Comparison of ENCODE assay signal across 1 cellular context in the genomic region with DNA sequence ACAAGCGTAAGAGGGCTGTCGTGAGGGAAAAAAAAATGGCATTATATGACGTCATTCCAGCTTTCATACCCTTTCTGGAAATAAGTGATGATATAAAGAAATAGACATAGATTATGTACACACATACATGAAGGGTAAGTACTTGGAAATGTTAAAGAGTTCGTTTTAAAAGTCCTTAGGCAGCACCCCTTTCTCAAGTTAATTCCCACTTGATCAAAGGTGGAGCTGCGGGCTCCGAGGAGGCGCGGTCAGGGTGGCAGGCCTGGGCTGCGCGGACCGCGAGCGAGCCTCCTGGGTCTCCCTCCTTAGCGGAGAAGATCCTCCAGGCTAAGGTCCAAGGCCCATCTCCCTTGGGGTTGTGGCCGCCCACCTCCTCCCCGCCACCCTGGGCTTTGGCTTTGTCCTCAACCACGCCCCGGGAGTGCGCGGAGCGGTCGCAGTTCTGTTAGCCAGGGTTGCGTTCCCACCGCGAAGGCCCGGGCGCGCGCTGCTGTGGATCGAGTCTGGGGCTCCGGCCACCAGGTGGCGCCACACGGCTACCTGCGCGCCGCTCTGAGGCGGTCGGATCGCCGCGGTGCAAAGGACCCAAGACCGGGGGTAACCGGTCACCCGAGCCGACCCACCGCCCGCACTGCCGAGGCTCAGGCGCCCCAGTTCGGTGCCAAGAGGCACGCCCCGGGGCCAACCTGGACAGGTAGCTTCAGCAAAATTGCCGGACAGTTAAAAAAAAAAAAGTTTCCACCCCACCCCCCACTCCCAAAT.
TF ChIP-seq lines count a peak whose summit lies in the region.

No MANE protein-coding gene starts in this region.

TF ChIP-seq in HepG2, 621 proteins besides CTCF, POLR2A, EP300 and RAD21 (continued from another document and continues in another):
- TF ChIP-seq, protein P1, sequence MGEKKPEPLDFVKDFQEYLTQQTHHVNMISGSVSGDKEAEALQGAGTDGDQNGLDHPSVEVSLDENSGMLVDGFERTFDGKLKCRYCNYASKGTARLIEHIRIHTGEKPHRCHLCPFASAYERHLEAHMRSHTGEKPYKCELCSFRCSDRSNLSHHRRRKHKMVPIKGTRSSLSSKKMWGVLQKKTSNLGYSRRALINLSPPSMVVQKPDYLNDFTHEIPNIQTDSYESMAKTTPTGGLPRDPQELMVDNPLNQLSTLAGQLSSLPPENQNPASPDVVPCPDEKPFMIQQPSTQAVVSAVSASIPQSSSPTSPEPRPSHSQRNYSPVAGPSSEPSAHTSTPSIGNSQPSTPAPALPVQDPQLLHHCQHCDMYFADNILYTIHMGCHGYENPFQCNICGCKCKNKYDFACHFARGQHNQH (CRISPR knock-in tag; IDR thresholded peaks at IDR 0.05), result peak; percentile 83
- TF ChIP-seq ZNF292 (CRISPR knock-in tag; IDR thresholded peaks at IDR 0.05; ENCODE audit: borderline replicate concordance, low read depth), result peak; percentile 65
- TF ChIP-seq, protein P2, sequence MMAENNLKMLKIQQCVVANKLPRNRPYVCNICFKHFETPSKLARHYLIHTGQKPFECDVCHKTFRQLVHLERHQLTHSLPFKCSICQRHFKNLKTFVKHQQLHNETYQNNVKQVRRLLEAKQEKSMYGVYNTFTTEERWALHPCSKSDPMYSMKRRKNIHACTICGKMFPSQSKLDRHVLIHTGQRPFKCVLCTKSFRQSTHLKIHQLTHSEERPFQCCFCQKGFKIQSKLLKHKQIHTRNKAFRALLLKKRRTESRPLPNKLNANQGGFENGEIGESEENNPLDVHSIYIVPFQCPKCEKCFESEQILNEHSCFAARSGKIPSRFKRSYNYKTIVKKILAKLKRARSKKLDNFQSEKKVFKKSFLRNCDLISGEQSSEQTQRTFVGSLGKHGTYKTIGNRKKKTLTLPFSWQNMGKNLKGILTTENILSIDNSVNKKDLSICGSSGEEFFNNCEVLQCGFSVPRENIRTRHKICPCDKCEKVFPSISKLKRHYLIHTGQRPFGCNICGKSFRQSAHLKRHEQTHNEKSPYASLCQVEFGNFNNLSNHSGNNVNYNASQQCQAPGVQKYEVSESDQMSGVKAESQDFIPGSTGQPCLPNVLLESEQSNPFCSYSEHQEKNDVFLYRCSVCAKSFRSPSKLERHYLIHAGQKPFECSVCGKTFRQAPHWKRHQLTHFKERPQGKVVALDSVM (CRISPR knock-in tag; IDR thresholded peaks at IDR 0.05), result peak; percentile 81
- TF ChIP-seq KDM5B (CRISPR knock-in tag; IDR thresholded peaks at IDR 0.05; ENCODE audit: borderline replicate concordance), result peak; percentile 96
- TF ChIP-seq ZFY (CRISPR knock-in tag; IDR thresholded peaks at IDR 0.05), result peak; percentile 76
- 0 out of 2 replicates have a peak, but pooled peaks have one; percentile 32 for TF ChIP-seq ZNF816 (CRISPR knock-in tag; IDR thresholded peaks at IDR 0.05; ENCODE audit: borderline replicate concordance)
- 0 out of 2 replicates have a peak, but pooled peaks have one; percentile 34 for TF ChIP-seq MZF1 (CRISPR knock-in tag; IDR thresholded peaks at IDR 0.05; ENCODE audit: borderline replicate concordance)
- peak; percentile 70; the same call in 1 of the 2 replicates for TF ChIP-seq ZNF543 (CRISPR knock-in tag; IDR thresholded peaks at IDR 0.05)
- TF ChIP-seq, protein P3, sequence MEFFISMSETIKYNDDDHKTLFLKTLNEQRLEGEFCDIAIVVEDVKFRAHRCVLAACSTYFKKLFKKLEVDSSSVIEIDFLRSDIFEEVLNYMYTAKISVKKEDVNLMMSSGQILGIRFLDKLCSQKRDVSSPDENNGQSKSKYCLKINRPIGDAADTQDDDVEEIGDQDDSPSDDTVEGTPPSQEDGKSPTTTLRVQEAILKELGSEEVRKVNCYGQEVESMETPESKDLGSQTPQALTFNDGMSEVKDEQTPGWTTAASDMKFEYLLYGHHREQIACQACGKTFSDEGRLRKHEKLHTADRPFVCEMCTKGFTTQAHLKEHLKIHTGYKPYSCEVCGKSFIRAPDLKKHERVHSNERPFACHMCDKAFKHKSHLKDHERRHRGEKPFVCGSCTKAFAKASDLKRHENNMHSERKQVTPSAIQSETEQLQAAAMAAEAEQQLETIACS (CRISPR knock-in tag; IDR thresholded peaks at IDR 0.05), result peak; percentile 85
- TF ChIP-seq, protein P4, sequence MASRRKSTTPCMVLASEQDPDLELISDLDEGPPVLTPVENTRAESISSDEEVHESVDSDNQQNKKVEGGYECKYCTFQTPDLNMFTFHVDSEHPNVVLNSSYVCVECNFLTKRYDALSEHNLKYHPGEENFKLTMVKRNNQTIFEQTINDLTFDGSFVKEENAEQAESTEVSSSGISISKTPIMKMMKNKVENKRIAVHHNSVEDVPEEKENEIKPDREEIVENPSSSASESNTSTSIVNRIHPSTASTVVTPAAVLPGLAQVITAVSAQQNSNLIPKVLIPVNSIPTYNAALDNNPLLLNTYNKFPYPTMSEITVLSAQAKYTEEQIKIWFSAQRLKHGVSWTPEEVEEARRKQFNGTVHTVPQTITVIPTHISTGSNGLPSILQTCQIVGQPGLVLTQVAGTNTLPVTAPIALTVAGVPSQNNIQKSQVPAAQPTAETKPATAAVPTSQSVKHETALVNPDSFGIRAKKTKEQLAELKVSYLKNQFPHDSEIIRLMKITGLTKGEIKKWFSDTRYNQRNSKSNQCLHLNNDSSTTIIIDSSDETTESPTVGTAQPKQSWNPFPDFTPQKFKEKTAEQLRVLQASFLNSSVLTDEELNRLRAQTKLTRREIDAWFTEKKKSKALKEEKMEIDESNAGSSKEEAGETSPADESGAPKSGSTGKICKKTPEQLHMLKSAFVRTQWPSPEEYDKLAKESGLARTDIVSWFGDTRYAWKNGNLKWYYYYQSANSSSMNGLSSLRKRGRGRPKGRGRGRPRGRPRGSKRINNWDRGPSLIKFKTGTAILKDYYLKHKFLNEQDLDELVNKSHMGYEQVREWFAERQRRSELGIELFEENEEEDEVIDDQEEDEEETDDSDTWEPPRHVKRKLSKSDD (CRISPR knock-in tag; IDR thresholded peaks at IDR 0.05; ENCODE audit: low read depth), result peak; percentile 94
- TF ChIP-seq, protein P5, sequence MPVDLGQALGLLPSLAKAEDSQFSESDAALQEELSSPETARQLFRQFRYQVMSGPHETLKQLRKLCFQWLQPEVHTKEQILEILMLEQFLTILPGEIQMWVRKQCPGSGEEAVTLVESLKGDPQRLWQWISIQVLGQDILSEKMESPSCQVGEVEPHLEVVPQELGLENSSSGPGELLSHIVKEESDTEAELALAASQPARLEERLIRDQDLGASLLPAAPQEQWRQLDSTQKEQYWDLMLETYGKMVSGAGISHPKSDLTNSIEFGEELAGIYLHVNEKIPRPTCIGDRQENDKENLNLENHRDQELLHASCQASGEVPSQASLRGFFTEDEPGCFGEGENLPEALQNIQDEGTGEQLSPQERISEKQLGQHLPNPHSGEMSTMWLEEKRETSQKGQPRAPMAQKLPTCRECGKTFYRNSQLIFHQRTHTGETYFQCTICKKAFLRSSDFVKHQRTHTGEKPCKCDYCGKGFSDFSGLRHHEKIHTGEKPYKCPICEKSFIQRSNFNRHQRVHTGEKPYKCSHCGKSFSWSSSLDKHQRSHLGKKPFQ (CRISPR knock-in tag; IDR thresholded peaks at IDR 0.05; ENCODE audit: insufficient replicate concordance), result peak; percentile 18
- peak; percentile 65; the same call in 1 of the 2 replicates for TF ChIP-seq ZSCAN29 (CRISPR knock-in tag; conservative IDR thresholded peaks at IDR 0.05)
- peak; percentile 75; the same call in 1 of the 2 replicates for TF ChIP-seq ZNF782 (CRISPR knock-in tag; IDR thresholded peaks at IDR 0.05; ENCODE audit: borderline replicate concordance)
- 0 out of 2 replicates have a peak, but pooled peaks have one; percentile 75 for TF ChIP-seq SNAPC2 (CRISPR knock-in tag; IDR thresholded peaks at IDR 0.05)
- TF ChIP-seq EHMT2 (IDR thresholded peaks at IDR 0.05; ENCODE audit: borderline replicate concordance, low read depth, low read length), result no peak
- peak; percentile 75 for TF ChIP-seq IKZF4 (CRISPR knock-in tag; IDR thresholded peaks at IDR 0.05; ENCODE audit: borderline replicate concordance, low read depth, not compliant biosample characterization)
- TF ChIP-seq, protein P6, sequence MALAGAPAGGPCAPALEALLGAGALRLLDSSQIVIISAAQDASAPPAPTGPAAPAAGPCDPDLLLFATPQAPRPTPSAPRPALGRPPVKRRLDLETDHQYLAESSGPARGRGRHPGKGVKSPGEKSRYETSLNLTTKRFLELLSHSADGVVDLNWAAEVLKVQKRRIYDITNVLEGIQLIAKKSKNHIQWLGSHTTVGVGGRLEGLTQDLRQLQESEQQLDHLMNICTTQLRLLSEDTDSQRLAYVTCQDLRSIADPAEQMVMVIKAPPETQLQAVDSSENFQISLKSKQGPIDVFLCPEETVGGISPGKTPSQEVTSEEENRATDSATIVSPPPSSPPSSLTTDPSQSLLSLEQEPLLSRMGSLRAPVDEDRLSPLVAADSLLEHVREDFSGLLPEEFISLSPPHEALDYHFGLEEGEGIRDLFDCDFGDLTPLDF (CRISPR knock-in tag; IDR thresholded peaks at IDR 0.05), result peak; percentile 76
- TF ChIP-seq ZNF614 (CRISPR knock-in tag; IDR thresholded peaks at IDR 0.05; ENCODE audit: borderline replicate concordance), result peak; percentile 84; the same call in 1 of the 2 replicates
- peak; percentile 54; the same call in 1 of the 2 replicates for TF ChIP-seq ARNT2 (CRISPR knock-in tag; IDR thresholded peaks at IDR 0.05; ENCODE audit: low read depth)
- TF ChIP-seq, protein P7, sequence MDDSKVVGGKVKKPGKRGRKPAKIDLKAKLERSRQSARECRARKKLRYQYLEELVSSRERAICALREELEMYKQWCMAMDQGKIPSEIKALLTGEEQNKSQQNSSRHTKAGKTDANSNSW (CRISPR knock-in tag; IDR thresholded peaks at IDR 0.05; ENCODE audit: borderline replicate concordance), result no peak
- TF ChIP-seq ZFX (CRISPR knock-in tag; IDR thresholded peaks at IDR 0.05; ENCODE audit: low read depth), result peak; percentile 91
- TF ChIP-seq, protein P8, sequence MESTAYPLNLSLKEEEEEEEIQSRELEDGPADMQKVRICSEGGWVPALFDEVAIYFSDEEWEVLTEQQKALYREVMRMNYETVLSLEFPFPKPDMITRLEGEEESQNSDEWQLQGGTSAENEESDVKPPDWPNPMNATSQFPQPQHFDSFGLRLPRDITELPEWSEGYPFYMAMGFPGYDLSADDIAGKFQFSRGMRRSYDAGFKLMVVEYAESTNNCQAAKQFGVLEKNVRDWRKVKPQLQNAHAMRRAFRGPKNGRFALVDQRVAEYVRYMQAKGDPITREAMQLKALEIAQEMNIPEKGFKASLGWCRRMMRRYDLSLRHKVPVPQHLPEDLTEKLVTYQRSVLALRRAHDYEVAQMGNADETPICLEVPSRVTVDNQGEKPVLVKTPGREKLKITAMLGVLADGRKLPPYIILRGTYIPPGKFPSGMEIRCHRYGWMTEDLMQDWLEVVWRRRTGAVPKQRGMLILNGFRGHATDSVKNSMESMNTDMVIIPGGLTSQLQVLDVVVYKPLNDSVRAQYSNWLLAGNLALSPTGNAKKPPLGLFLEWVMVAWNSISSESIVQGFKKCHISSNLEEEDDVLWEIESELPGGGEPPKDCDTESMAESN (CRISPR knock-in tag; conservative IDR thresholded peaks at IDR 0.05), result peak; percentile 87; the same call in 1 of the 2 replicates
- peak; percentile 39 for TF ChIP-seq ZNF781 (CRISPR knock-in tag; IDR thresholded peaks at IDR 0.05; ENCODE audit: borderline replicate concordance, not compliant biosample characterization)
- TF ChIP-seq ZBTB38 (CRISPR knock-in tag; IDR thresholded peaks at IDR 0.05), result peak; percentile 97
- peak; percentile 45; the same call in 1 of the 2 replicates for TF ChIP-seq PPARG (CRISPR knock-in tag; conservative IDR thresholded peaks at IDR 0.05)
- TF ChIP-seq RBFOX2 (IDR thresholded peaks at IDR 0.05; ENCODE audit: low read depth, low read length), result peak; percentile 69
- TF ChIP-seq ELF3 (CRISPR knock-in tag; IDR thresholded peaks at IDR 0.05), result peak; percentile 50; the same call in 1 of the 2 replicates
- peak; percentile 99 for TF ChIP-seq STAG1 (CRISPR knock-in tag; IDR thresholded peaks at IDR 0.05)
- peak; percentile 80; the same call in 1 of the 2 replicates for TF ChIP-seq ZNF564 (CRISPR knock-in tag; IDR thresholded peaks at IDR 0.05)
- TF ChIP-seq ZNF720 (CRISPR knock-in tag; IDR thresholded peaks at IDR 0.05), result peak; percentile 43; the same call in 1 of the 2 replicates
- TF ChIP-seq ISL2 (CRISPR knock-in tag; IDR thresholded peaks at IDR 0.05), result peak; percentile 72; the same call in 1 of the 2 replicates
- TF ChIP-seq U2AF2 (IDR thresholded peaks at IDR 0.05; ENCODE audit: low read depth, low read length), result no peak
- TF ChIP-seq PHF21A (CRISPR knock-in tag; IDR thresholded peaks at IDR 0.05), result no peak
- peak; percentile 18 for TF ChIP-seq ZEB1 (IDR thresholded peaks at IDR 0.05; ENCODE audit: insufficient replicate concordance, low read depth)
- TF ChIP-seq ZNF552 (CRISPR knock-in tag; IDR thresholded peaks at IDR 0.05; ENCODE audit: borderline replicate concordance), result 0 out of 2 replicates have a peak, but pooled peaks have one; percentile 74
- no peak; the same call in 1 of the 2 replicates for TF ChIP-seq MIER3 (CRISPR knock-in tag; IDR thresholded peaks at IDR 0.05; ENCODE audit: borderline replicate concordance)
- TF ChIP-seq, protein P9, sequence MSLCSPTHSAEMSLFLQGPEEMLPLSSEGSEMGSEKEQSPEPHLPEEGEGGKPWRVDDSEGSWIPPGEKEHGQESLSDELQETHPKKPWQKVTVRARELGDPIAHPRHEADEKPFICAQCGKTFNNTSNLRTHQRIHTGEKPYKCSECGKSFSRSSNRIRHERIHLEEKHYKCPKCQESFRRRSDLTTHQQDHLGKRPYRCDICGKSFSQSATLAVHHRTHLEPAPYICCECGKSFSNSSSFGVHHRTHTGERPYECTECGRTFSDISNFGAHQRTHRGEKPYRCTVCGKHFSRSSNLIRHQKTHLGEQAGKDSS (CRISPR knock-in tag; IDR thresholded peaks at IDR 0.05; ENCODE audit: borderline replicate concordance, low read depth), result peak; percentile 94; the same call in 1 of the 2 replicates
- TF ChIP-seq NR2F6 (IDR thresholded peaks at IDR 0.05), result no peak
- TF ChIP-seq NR2F6 (CRISPR knock-in tag; IDR thresholded peaks at IDR 0.05), result peak; percentile 56; the same call in 1 of the 2 replicates
- TF ChIP-seq, protein P10, sequence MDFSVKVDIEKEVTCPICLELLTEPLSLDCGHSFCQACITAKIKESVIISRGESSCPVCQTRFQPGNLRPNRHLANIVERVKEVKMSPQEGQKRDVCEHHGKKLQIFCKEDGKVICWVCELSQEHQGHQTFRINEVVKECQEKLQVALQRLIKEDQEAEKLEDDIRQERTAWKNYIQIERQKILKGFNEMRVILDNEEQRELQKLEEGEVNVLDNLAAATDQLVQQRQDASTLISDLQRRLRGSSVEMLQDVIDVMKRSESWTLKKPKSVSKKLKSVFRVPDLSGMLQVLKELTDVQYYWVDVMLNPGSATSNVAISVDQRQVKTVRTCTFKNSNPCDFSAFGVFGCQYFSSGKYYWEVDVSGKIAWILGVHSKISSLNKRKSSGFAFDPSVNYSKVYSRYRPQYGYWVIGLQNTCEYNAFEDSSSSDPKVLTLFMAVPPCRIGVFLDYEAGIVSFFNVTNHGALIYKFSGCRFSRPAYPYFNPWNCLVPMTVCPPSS (IDR thresholded peaks at IDR 0.05), result no peak
- TF ChIP-seq ZNF777 (CRISPR knock-in tag; IDR thresholded peaks at IDR 0.05), result peak; percentile 52; the same call in 1 of the 2 replicates
- no peak for TF ChIP-seq FOSL1 (CRISPR knock-in tag; IDR thresholded peaks at IDR 0.05; ENCODE audit: borderline replicate concordance)
- TF ChIP-seq ZNF678 (CRISPR knock-in tag; IDR thresholded peaks at IDR 0.05), result 0 out of 2 replicates have a peak, but pooled peaks have one; percentile 57
- TF ChIP-seq ZNF761 (CRISPR knock-in tag; conservative IDR thresholded peaks at IDR 0.05), result 0 out of 2 replicates have a peak, but pooled peaks have one; percentile 41
- peak; percentile 67; the same call in 1 of the 2 replicates for TF ChIP-seq SP4 (CRISPR knock-in tag; IDR thresholded peaks at IDR 0.05)
- TF ChIP-seq ZNF484 (CRISPR knock-in tag; IDR thresholded peaks at IDR 0.05; ENCODE audit: borderline replicate concordance, low read depth), result 0 out of 2 replicates have a peak, but pooled peaks have one; percentile 91
- no peak for TF ChIP-seq ZBTB21 (CRISPR knock-in tag; IDR thresholded peaks at IDR 0.05)
